ENCODE assay signal across 1 cellular context in the genomic region with DNA sequence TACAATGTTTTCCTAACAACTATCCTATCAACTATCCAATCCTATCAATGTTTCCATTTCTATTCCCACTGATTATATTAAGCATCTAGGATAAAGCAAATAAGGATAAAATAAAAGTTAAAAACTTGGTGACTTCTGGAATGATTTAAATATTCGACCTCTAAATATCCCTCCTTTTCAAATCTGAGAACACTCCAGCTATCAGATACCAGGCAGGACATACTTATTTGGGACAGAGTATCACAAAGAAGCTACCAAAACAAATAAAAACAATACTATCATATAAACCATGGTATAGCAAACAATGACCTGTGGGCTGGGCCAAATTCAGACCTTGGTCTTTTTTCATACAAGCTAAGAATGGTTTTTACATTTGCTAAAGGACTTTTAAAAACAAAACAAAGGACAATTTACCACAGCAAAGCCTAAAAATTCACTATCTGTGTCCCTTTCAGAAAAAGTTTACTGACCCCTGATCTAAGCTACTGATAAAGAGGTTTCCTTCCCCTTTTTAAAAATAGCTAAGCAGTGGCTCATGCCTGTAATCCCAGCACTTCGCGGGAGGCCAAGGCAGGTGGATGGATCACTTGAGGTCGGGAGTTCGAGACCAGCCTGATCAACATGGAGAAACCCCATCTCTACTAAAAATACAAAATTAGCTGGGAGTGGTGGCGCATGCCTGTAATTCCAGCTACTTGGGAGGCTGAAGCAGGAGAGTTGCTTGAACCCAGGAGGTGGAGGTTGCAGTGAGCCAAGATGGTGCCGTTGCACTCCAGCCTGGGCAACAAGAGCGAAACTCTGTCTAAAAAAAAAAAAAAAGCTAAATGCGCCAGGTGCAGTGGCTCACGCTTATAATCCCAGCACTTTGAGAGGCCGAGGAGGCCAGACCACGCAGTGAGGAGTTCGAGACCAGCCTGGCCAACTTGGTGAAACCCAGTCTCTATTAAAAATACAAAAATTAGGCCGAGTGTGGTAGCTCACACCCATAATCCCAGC.
TF ChIP-seq lines count a peak whose summit lies in the region.

No MANE protein-coding gene starts in this region.

TF ChIP-seq in K562, 482 proteins besides CTCF, POLR2A, EP300 and RAD21 (continued from another document and continues in another):
- TF ChIP-seq ZNF217 (CRISPR knock-in tag; IDR thresholded peaks at IDR 0.05) = no peak
- no peak for TF ChIP-seq CHD4 (IDR thresholded peaks at IDR 0.05; ENCODE audit: insufficient read depth, insufficient replicate concordance, low read depth, low read length, poor library complexity, severe bottlenecking)
- no peak for TF ChIP-seq PURB (CRISPR knock-in tag; IDR thresholded peaks at IDR 0.05; ENCODE audit: low read depth)
- TF ChIP-seq, protein P1, sequence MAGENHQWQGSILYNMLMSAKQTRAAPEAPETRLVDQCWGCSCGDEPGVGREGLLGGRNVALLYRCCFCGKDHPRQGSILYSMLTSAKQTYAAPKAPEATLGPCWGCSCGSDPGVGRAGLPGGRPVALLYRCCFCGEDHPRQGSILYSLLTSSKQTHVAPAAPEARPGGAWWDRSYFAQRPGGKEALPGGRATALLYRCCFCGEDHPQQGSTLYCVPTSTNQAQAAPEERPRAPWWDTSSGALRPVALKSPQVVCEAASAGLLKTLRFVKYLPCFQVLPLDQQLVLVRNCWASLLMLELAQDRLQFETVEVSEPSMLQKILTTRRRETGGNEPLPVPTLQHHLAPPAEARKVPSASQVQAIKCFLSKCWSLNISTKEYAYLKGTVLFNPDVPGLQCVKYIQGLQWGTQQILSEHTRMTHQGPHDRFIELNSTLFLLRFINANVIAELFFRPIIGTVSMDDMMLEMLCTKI (IDR thresholded peaks at IDR 0.05; ENCODE audit: partially characterized antibody) = no peak
- no peak for TF ChIP-seq MYNN (IDR thresholded peaks at IDR 0.05)
- TF ChIP-seq MYNN (CRISPR knock-in tag; IDR thresholded peaks at IDR 0.05) = no peak
- TF ChIP-seq TRIM28 (IDR thresholded peaks at IDR 0.05) = no peak
- no peak for TF ChIP-seq ZNF507 (tag; conservative IDR thresholded peaks at IDR 0.05)
- TF ChIP-seq, protein P2, sequence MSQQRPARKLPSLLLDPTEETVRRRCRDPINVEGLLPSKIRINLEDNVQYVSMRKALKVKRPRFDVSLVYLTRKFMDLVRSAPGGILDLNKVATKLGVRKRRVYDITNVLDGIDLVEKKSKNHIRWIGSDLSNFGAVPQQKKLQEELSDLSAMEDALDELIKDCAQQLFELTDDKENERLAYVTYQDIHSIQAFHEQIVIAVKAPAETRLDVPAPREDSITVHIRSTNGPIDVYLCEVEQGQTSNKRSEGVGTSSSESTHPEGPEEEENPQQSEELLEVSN (IDR thresholded peaks at IDR 0.05; ENCODE audit: borderline replicate concordance in 1 of 2, extremely low read depth in 1 of 2, insufficient read depth in 1 of 2, insufficient read length in 1 of 2, low read depth in 1 of 2, low read length in 1 of 2, poor library complexity in 1 of 2, severe bottlenecking in 1 of 2) = no peak
- TF ChIP-seq SMARCA5 (IDR thresholded peaks at IDR 0.05) = no peak
- TF ChIP-seq, protein P3, sequence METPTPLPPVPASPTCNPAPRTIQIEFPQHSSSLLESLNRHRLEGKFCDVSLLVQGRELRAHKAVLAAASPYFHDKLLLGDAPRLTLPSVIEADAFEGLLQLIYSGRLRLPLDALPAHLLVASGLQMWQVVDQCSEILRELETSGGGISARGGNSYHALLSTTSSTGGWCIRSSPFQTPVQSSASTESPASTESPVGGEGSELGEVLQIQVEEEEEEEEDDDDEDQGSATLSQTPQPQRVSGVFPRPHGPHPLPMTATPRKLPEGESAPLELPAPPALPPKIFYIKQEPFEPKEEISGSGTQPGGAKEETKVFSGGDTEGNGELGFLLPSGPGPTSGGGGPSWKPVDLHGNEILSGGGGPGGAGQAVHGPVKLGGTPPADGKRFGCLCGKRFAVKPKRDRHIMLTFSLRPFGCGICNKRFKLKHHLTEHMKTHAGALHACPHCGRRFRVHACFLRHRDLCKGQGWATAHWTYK (CRISPR knock-in tag; IDR thresholded peaks at IDR 0.05) = no peak
- TF ChIP-seq FOSL1 (tag; conservative IDR thresholded peaks at IDR 0.05) = peak; percentile 69
- no peak for TF ChIP-seq CEBPG (CRISPR knock-in tag; IDR thresholded peaks at IDR 0.05)
- no peak for TF ChIP-seq CEBPG (tag; conservative IDR thresholded peaks at IDR 0.05 in 1 of 2, IDR thresholded peaks at IDR 0.05 in 1 of 2)
- peak; percentile 89 for TF ChIP-seq DPF2 (IDR thresholded peaks at IDR 0.05)
- no peak for TF ChIP-seq ETS2 (tag; IDR thresholded peaks at IDR 0.05; ENCODE audit: borderline replicate concordance, poor library complexity, severe bottlenecking)
- TF ChIP-seq HDAC8 (tag; IDR thresholded peaks at IDR 0.05) = no peak
- TF ChIP-seq POU5F1 (IDR thresholded peaks at IDR 0.05; ENCODE audit: borderline replicate concordance, low read depth, low read length, partially characterized antibody) = no peak
- no peak for TF ChIP-seq GTF2A2 (tag; IDR thresholded peaks at IDR 0.05)
- peak; percentile 60; the same call in 1 of the 2 replicates for TF ChIP-seq TARDBP (IDR thresholded peaks at IDR 0.05)
- TF ChIP-seq, protein P4, sequence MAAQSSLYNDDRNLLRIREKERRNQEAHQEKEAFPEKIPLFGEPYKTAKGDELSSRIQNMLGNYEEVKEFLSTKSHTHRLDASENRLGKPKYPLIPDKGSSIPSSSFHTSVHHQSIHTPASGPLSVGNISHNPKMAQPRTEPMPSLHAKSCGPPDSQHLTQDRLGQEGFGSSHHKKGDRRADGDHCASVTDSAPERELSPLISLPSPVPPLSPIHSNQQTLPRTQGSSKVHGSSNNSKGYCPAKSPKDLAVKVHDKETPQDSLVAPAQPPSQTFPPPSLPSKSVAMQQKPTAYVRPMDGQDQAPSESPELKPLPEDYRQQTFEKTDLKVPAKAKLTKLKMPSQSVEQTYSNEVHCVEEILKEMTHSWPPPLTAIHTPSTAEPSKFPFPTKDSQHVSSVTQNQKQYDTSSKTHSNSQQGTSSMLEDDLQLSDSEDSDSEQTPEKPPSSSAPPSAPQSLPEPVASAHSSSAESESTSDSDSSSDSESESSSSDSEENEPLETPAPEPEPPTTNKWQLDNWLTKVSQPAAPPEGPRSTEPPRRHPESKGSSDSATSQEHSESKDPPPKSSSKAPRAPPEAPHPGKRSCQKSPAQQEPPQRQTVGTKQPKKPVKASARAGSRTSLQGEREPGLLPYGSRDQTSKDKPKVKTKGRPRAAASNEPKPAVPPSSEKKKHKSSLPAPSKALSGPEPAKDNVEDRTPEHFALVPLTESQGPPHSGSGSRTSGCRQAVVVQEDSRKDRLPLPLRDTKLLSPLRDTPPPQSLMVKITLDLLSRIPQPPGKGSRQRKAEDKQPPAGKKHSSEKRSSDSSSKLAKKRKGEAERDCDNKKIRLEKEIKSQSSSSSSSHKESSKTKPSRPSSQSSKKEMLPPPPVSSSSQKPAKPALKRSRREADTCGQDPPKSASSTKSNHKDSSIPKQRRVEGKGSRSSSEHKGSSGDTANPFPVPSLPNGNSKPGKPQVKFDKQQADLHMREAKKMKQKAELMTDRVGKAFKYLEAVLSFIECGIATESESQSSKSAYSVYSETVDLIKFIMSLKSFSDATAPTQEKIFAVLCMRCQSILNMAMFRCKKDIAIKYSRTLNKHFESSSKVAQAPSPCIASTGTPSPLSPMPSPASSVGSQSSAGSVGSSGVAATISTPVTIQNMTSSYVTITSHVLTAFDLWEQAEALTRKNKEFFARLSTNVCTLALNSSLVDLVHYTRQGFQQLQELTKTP (IDR thresholded peaks at IDR 0.05; ENCODE audit: low read depth in 1 of 2, partially characterized antibody in 2 of 2) = peak; percentile 25 to 34
- peak; percentile 48 for TF ChIP-seq SMARCB1 (IDR thresholded peaks at IDR 0.05; ENCODE audit: insufficient read length, low read depth)
- no peak for TF ChIP-seq ZNF311 (CRISPR knock-in tag; IDR thresholded peaks at IDR 0.05)
- TF ChIP-seq, protein P5, sequence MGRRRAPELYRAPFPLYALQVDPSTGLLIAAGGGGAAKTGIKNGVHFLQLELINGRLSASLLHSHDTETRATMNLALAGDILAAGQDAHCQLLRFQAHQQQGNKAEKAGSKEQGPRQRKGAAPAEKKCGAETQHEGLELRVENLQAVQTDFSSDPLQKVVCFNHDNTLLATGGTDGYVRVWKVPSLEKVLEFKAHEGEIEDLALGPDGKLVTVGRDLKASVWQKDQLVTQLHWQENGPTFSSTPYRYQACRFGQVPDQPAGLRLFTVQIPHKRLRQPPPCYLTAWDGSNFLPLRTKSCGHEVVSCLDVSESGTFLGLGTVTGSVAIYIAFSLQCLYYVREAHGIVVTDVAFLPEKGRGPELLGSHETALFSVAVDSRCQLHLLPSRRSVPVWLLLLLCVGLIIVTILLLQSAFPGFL (CRISPR knock-in tag; IDR thresholded peaks at IDR 0.05) = 0 out of 2 replicates have a peak, but pooled peaks have one; percentile 80
- no peak for TF ChIP-seq RFX1 (IDR thresholded peaks at IDR 0.05)
- TF ChIP-seq LEF1 (IDR thresholded peaks at IDR 0.05) = peak; percentile 69; the same call in 1 of the 2 replicates
- TF ChIP-seq ATF7 (IDR thresholded peaks at IDR 0.05) = peak; percentile 49; the same call in 1 of the 2 replicates
- TF ChIP-seq, protein P6, sequence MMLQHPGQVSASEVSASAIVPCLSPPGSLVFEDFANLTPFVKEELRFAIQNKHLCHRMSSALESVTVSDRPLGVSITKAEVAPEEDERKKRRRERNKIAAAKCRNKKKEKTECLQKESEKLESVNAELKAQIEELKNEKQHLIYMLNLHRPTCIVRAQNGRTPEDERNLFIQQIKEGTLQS (IDR thresholded peaks at IDR 0.05) = peak; percentile 44; the same call in 1 of the 2 replicates
- TF ChIP-seq, protein P6 (CRISPR knock-in tag; conservative IDR thresholded peaks at IDR 0.05) = no peak
- no peak for TF ChIP-seq FOXA3 (CRISPR knock-in tag; conservative IDR thresholded peaks at IDR 0.05 in 1 of 2, IDR thresholded peaks at IDR 0.05 in 1 of 2)
- TF ChIP-seq XRCC4 (IDR thresholded peaks at IDR 0.05; ENCODE audit: extremely low read depth, insufficient read depth, insufficient read length) = no peak
- TF ChIP-seq CBX1 (IDR thresholded peaks at IDR 0.05; ENCODE audit: low read depth) = peak; percentile 28; the same call in 1 of the 2 replicates
- TF ChIP-seq, protein P7, sequence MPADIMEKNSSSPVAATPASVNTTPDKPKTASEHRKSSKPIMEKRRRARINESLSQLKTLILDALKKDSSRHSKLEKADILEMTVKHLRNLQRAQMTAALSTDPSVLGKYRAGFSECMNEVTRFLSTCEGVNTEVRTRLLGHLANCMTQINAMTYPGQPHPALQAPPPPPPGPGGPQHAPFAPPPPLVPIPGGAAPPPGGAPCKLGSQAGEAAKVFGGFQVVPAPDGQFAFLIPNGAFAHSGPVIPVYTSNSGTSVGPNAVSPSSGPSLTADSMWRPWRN (IDR thresholded peaks at IDR 0.05; ENCODE audit: low read depth) = peak; percentile 50; the same call in 1 of the 2 replicates
- TF ChIP-seq, protein P8, sequence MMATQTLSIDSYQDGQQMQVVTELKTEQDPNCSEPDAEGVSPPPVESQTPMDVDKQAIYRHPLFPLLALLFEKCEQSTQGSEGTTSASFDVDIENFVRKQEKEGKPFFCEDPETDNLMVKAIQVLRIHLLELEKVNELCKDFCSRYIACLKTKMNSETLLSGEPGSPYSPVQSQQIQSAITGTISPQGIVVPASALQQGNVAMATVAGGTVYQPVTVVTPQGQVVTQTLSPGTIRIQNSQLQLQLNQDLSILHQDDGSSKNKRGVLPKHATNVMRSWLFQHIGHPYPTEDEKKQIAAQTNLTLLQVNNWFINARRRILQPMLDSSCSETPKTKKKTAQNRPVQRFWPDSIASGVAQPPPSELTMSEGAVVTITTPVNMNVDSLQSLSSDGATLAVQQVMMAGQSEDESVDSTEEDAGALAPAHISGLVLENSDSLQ (IDR thresholded peaks at IDR 0.05) = no peak; the same call in 1 of the 2 replicates
- no peak for TF ChIP-seq SMAD1 (IDR thresholded peaks at IDR 0.05; ENCODE audit: low read depth, low read length, partially characterized antibody)
- TF ChIP-seq EP400 (IDR thresholded peaks at IDR 0.05) = no peak
- TF ChIP-seq ZNF354B (CRISPR knock-in tag; IDR thresholded peaks at IDR 0.05) = no peak
- no peak for TF ChIP-seq POLR3G (IDR thresholded peaks at IDR 0.05; ENCODE audit: extremely low read depth, insufficient read length, insufficient replicate concordance)
- TF ChIP-seq BRCA1 (IDR thresholded peaks at IDR 0.05) = no peak
- no peak for TF ChIP-seq BRCA1 (CRISPR knock-in tag; IDR thresholded peaks at IDR 0.05)
- 0 out of 2 replicates have a peak, but pooled peaks have one; percentile 57 for TF ChIP-seq ZEB2 (IDR thresholded peaks at IDR 0.05)
- TF ChIP-seq HNRNPUL1 (IDR thresholded peaks at IDR 0.05; ENCODE audit: low read length) = no peak
- no peak for TF ChIP-seq SRSF1 (IDR thresholded peaks at IDR 0.05; ENCODE audit: low read depth, low read length)
- TF ChIP-seq NEUROD1 (IDR thresholded peaks at IDR 0.05; ENCODE audit: borderline replicate concordance, low read depth, low read length, partially characterized antibody) = no peak
- peak; percentile 89 for TF ChIP-seq MEF2A (IDR thresholded peaks at IDR 0.05; ENCODE audit: control insufficient read depth, low read depth, low read length)
- TF ChIP-seq, protein P9, sequence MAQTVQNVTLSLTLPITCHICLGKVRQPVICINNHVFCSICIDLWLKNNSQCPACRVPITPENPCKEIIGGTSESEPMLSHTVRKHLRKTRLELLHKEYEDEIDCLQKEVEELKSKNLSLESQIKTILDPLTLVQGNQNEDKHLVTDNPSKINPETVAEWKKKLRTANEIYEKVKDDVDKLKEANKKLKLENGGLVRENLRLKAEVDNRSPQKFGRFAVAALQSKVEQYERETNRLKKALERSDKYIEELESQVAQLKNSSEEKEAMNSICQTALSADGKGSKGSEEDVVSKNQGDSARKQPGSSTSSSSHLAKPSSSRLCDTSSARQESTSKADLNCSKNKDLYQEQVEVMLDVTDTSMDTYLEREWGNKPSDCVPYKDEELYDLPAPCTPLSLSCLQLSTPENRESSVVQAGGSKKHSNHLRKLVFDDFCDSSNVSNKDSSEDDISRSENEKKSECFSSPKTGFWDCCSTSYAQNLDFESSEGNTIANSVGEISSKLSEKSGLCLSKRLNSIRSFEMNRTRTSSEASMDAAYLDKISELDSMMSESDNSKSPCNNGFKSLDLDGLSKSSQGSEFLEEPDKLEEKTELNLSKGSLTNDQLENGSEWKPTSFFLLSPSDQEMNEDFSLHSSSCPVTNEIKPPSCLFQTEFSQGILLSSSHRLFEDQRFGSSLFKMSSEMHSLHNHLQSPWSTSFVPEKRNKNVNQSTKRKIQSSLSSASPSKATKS (CRISPR knock-in tag; IDR thresholded peaks at IDR 0.05) = no peak
- no peak for TF ChIP-seq SPI1 (IDR thresholded peaks at IDR 0.05; ENCODE audit: borderline replicate concordance, low read depth, low read length)
- TF ChIP-seq ILF3 (IDR thresholded peaks at IDR 0.05; ENCODE audit: borderline replicate concordance) = no peak
- no peak for TF ChIP-seq HNRNPLL (IDR thresholded peaks at IDR 0.05; ENCODE audit: low read depth, low read length, poor library complexity, severe bottlenecking)
- no peak for TF ChIP-seq ZFPM2 (CRISPR knock-in tag; IDR thresholded peaks at IDR 0.05)
